Comparison of ENCODE assay signal across 1 cellular context in the genomic region with DNA sequence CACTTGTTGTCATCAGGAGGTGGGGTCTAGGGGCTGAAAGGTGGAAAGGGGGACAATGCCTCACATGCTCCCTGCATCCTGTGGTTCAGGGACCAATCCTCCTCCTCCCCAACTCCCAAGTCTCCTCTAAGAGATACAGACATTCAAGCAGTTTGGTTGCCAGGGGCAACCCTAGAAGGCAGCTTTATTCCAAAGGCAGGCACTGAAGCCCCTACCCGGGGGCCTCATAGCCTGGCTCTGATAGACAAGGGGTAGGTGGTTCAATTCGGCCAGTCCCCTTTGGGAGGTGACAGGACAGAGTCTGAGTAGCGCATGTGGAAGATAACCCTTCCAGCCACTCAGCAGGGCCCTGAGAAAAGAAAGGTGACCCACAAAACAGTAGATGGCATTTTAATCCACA.
TF ChIP-seq lines count a peak whose summit lies in the region.

No MANE protein-coding gene starts in this region.

TF ChIP-seq in GM23338, 12 proteins besides CTCF, POLR2A, EP300 and RAD21:
- TF ChIP-seq NANOG (IDR thresholded peaks at IDR 0.05; ENCODE audit: borderline replicate concordance) (no peak), POLR2AphosphoS5 (IDR thresholded peaks at IDR 0.05; ENCODE audit: low read depth) (no peak), STAT1 (IDR thresholded peaks at IDR 0.05; ENCODE audit: unreplicated experiment) (no peak), JUNB (IDR thresholded peaks at IDR 0.05; ENCODE audit: unreplicated experiment) (no peak), EZH2 (IDR thresholded peaks at IDR 0.05; ENCODE audit: low read depth, unreplicated experiment) (no peak), CREB1 (CRISPR knock-in tag; IDR thresholded peaks at IDR 0.05; ENCODE audit: low read depth) (no peak)
- TF ChIP-seq, protein P1, sequence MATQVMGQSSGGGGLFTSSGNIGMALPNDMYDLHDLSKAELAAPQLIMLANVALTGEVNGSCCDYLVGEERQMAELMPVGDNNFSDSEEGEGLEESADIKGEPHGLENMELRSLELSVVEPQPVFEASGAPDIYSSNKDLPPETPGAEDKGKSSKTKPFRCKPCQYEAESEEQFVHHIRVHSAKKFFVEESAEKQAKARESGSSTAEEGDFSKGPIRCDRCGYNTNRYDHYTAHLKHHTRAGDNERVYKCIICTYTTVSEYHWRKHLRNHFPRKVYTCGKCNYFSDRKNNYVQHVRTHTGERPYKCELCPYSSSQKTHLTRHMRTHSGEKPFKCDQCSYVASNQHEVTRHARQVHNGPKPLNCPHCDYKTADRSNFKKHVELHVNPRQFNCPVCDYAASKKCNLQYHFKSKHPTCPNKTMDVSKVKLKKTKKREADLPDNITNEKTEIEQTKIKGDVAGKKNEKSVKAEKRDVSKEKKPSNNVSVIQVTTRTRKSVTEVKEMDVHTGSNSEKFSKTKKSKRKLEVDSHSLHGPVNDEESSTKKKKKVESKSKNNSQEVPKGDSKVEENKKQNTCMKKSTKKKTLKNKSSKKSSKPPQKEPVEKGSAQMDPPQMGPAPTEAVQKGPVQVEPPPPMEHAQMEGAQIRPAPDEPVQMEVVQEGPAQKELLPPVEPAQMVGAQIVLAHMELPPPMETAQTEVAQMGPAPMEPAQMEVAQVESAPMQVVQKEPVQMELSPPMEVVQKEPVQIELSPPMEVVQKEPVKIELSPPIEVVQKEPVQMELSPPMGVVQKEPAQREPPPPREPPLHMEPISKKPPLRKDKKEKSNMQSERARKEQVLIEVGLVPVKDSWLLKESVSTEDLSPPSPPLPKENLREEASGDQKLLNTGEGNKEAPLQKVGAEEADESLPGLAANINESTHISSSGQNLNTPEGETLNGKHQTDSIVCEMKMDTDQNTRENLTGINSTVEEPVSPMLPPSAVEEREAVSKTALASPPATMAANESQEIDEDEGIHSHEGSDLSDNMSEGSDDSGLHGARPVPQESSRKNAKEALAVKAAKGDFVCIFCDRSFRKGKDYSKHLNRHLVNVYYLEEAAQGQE (IDR thresholded peaks at IDR 0.05; ENCODE audit: unreplicated experiment) = no peak
- TF ChIP-seq, protein P2, sequence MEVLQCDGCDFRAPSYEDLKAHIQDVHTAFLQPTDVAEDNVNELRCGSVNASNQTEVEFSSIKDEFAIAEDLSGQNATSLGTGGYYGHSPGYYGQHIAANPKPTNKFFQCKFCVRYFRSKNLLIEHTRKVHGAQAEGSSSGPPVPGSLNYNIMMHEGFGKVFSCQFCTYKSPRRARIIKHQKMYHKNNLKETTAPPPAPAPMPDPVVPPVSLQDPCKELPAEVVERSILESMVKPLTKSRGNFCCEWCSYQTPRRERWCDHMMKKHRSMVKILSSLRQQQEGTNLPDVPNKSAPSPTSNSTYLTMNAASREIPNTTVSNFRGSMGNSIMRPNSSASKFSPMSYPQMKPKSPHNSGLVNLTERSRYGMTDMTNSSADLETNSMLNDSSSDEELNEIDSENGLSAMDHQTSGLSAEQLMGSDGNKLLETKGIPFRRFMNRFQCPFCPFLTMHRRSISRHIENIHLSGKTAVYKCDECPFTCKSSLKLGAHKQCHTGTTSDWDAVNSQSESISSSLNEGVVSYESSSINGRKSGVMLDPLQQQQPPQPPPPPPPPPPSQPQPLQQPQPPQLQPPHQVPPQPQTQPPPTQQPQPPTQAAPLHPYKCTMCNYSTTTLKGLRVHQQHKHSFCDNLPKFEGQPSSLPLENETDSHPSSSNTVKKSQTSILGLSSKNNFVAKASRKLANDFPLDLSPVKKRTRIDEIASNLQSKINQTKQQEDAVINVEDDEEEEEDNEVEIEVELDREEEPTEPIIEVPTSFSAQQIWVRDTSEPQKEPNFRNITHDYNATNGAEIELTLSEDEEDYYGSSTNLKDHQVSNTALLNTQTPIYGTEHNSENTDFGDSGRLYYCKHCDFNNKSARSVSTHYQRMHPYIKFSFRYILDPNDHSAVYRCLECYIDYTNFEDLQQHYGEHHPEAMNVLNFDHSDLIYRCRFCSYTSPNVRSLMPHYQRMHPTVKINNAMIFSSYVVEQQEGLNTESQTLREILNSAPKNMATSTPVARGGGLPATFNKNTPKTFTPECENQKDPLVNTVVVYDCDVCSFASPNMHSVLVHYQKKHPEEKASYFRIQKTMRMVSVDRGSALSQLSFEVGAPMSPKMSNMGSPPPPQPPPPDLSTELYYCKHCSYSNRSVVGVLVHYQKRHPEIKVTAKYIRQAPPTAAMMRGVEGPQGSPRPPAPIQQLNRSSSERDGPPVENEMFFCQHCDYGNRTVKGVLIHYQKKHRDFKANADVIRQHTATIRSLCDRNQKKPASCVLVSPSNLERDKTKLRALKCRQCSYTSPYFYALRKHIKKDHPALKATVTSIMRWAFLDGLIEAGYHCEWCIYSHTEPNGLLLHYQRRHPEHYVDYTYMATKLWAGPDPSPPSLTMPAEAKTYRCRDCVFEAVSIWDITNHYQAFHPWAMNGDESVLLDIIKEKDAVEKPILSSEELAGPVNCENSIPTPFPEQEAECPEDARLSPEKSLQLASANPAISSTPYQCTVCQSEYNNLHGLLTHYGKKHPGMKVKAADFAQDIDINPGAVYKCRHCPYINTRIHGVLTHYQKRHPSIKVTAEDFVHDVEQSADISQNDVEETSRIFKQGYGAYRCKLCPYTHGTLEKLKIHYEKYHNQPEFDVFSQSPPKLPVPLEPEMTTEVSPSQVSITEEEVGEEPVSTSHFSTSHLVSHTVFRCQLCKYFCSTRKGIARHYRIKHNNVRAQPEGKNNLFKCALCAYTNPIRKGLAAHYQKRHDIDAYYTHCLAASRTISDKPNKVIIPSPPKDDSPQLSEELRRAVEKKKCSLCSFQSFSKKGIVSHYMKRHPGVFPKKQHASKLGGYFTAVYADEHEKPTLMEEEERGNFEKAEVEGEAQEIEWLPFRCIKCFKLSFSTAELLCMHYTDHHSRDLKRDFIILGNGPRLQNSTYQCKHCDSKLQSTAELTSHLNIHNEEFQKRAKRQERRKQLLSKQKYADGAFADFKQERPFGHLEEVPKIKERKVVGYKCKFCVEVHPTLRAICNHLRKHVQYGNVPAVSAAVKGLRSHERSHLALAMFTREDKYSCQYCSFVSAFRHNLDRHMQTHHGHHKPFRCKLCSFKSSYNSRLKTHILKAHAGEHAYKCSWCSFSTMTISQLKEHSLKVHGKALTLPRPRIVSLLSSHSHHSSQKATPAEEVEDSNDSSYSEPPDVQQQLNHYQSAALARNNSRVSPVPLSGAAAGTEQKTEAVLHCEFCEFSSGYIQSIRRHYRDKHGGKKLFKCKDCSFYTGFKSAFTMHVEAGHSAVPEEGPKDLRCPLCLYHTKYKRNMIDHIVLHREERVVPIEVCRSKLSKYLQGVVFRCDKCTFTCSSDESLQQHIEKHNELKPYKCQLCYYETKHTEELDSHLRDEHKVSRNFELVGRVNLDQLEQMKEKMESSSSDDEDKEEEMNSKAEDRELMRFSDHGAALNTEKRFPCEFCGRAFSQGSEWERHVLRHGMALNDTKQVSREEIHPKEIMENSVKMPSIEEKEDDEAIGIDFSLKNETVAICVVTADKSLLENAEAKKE (CRISPR knock-in tag; IDR thresholded peaks at IDR 0.05) = no peak
